2 cellular contexts compared by ENCODE assay signal in genomic region chr11:83510530-83511449, GRCh38.
TF ChIP-seq lines count a peak whose summit lies in the region.

No MANE protein-coding gene starts in this region.

TF ChIP-seq in GM23338, 12 proteins besides CTCF, POLR2A, EP300 and RAD21:
- TF ChIP-seq REST (IDR thresholded peaks at IDR 0.05; ENCODE audit: unreplicated experiment) (no peak), CREB1 (CRISPR knock-in tag; IDR thresholded peaks at IDR 0.05; ENCODE audit: low read depth) (no peak)

TF ChIP-seq in WTC11, 78 proteins besides CTCF, POLR2A, EP300 and RAD21 (continued from another document):
- no peak for TF ChIP-seq FOXP1 (CRISPR knock-in tag; IDR thresholded peaks at IDR 0.05; ENCODE audit: borderline replicate concordance)
- no peak for TF ChIP-seq PREB (CRISPR knock-in tag; IDR thresholded peaks at IDR 0.05; ENCODE audit: borderline replicate concordance)
TF ChIP-seq in WTC11: peak in this region for 0.
